In genomic region chr12:612293-612692, GRCh38 we compare ENCODE assay signal across 2 cellular contexts.
A peak's percentile ranks its signal among the peaks of the same experiment; 100 is the strongest.
TF ChIP-seq lines count a peak whose summit lies in the region.

No MANE protein-coding gene starts in this region.

TF ChIP-seq in GM23338, 12 proteins besides CTCF, POLR2A, EP300 and RAD21:
- TF ChIP-seq JUNB (IDR thresholded peaks at IDR 0.05; ENCODE audit: unreplicated experiment) (no peak), EZH2 (IDR thresholded peaks at IDR 0.05; ENCODE audit: low read depth, unreplicated experiment) (no peak), ZNF114 (CRISPR knock-in tag; IDR thresholded peaks at IDR 0.05) (no peak), ETS1 (IDR thresholded peaks at IDR 0.05) (no peak), CREB1 (CRISPR knock-in tag; IDR thresholded peaks at IDR 0.05; ENCODE audit: low read depth) (no peak), NANOG (IDR thresholded peaks at IDR 0.05; ENCODE audit: borderline replicate concordance) (no peak), ZNF462 (CRISPR knock-in tag; IDR thresholded peaks at IDR 0.05) (no peak), STAT1 (IDR thresholded peaks at IDR 0.05; ENCODE audit: unreplicated experiment) (no peak), EZH2phosphoT487 (IDR thresholded peaks at IDR 0.05; ENCODE audit: unreplicated experiment) (no peak), REST (IDR thresholded peaks at IDR 0.05; ENCODE audit: unreplicated experiment) (no peak), ZNF331 (CRISPR knock-in tag; IDR thresholded peaks at IDR 0.05; ENCODE audit: low read depth) (no peak)

TF ChIP-seq in H1, 55 proteins besides CTCF, POLR2A, EP300 and RAD21:
- TF ChIP-seq SIX5 (IDR thresholded peaks at IDR 0.05; ENCODE audit: low read depth, low read length) (peak; percentile 11; the same call in 1 of the 2 replicates), SP4 (IDR thresholded peaks at IDR 0.05; ENCODE audit: low read length) (no peak)
TF ChIP-seq in H1: peak in this region for 1.
